In the genomic region with DNA sequence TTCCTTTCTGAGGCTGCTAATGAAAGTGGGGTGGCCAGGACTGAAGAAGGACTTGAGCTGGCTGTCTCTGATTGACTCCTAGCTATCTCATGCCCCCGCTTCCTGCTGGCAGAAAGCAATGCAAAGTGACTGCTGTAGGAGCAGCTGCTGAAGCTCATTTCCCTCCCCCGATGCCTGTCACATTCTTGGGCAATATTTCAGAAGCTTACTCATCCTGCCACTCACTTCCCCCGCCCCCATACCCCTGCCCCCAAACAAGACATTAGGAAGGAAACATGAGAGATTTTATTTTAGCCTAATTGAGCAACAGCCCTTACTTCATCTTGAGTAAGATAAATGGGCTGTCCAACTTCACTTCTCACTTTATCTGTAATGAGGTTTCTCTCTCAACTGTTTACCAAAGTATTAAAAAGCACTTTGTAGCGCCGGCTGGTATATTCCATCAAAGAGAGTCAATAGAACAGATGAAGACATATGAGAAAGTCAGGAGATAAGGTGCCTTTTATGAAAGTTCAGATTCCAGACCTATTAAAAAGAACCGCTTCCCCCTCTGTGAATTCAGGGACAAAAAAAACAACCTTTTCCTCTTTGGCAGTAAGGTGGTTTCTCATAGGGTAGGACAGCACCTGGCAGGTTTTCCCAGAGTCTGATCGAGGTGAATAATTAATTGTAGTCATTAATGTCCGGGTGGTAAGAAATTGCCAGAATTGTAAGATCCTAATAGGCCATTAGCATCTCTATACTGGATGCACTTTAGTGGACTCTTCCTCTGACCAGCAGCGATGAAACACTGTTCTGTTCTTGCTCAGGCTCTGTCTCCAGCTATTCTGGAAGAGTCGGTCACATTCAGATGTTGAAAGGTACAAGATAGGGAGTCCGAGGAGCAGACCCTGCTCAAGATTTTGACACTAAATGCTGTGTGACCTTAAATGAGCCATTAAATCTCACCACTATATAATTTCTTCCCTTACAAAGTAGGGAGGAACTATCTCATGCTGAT, we compare ENCODE assay signal across 8 cellular contexts.
DNase-seq lines count a peak whose midpoint lies in the region; ATAC-seq, FAIRE-seq and TF ChIP-seq lines count a peak whose summit lies in the region.

No MANE protein-coding gene starts in this region.

- H3K27ac ChIP-seq in OCI-LY1 (ENCODE audit: low read depth, low read length, poor library complexity, severe bottlenecking): peak overlapping the region; percentile 30
- peak overlapping the region; percentile 29 for H3K27ac ChIP-seq in left ventricle myocardium inferior (replicated peaks)

- no peaks in the 10 kb centered on the region for H3K9me3 Mint-ChIP-seq in endothelial cell (ENCODE audit: unreplicated experiment)

- H3K27me3 ChIP-seq in OCI-LY1 (ENCODE audit: insufficient read depth, low read length): no peaks in the 10 kb centered on the region
- no peaks in the 10 kb centered on the region for H3K27me3 ChIP-seq in left ventricle myocardium inferior (ENCODE audit: low read depth)

- H2AFZ ChIP-seq in OCI-LY1 (ENCODE audit: low read length): peak overlapping the region; percentile 78; the same call in 1 of the 2 replicates

- no peak overlapping the region for H3K4me3 Mint-ChIP-seq in endothelial cell (ENCODE audit: unreplicated experiment)

- peak; percentile 80 for FAIRE-seq in HTR-8/SVneo (lab: Jason Lieb, UNC)

- no peaks in the 10 kb centered on the region for H3K27me3 Mint-ChIP-seq in endothelial cell (ENCODE audit: unreplicated experiment)

- TF ChIP-seq CTCF in OCI-LY1 (IDR thresholded peaks at IDR 0.05; ENCODE audit: low read length) (no peak), left ventricle myocardium inferior (IDR thresholded peaks at IDR 0.05; ENCODE audit: borderline replicate concordance) (no peak), endothelial cell (IDR thresholded peaks at IDR 0.05; ENCODE audit: unreplicated experiment) (no peak)

- no peaks in the 10 kb centered on the region for H3K9me2 ChIP-seq in OCI-LY1 (ENCODE audit: low read depth, low read length)

- H3K36me3 ChIP-seq in OCI-LY1 (ENCODE audit: insufficient read depth, low read length) (no peaks in the 10 kb centered on the region), left ventricle myocardium inferior (no peaks in the 10 kb centered on the region)

- peaks cover 28% of the 10 kb centered on the region for H3K4me1 ChIP-seq in OCI-LY1 (ENCODE audit: insufficient read depth, low read length, severe bottlenecking)
- peaks cover 22% of the 10 kb centered on the region for H3K4me1 ChIP-seq in left ventricle myocardium inferior

- no peaks in the 10 kb centered on the region for H4K20me1 ChIP-seq in OCI-LY1 (ENCODE audit: insufficient read depth, low read length)

- intact Hi-C loops in left ventricle myocardium inferior (cut with micrococcal nuclease): no loop called here
- intact Hi-C loops in sciatic nerve (cut with DNase I): no loop called here

- H3K27ac Mint-ChIP-seq in endothelial cell (ENCODE audit: unreplicated experiment): no peak overlapping the region

- peaks cover 24% of the 10 kb centered on the region for H3K4me1 Mint-ChIP-seq in endothelial cell (ENCODE audit: unreplicated experiment)

- H3K9ac ChIP-seq in OCI-LY1 (ENCODE audit: low read length): peak overlapping the region; percentile 47; the same call in 1 of the 2 replicates

- DNase-seq in DMS79 treated with DMSO at 0.1 percent for 48 hours (lab: John Stamatoyannopoulos, UW) (peak; percentile 84), HTR-8/SVneo (ENCODE audit: insufficient read length, low spot score) (peak; percentile 72), left ventricle myocardium inferior (peak; percentile 55), sciatic nerve (ENCODE audit: low spot score) (peak; percentile 67), endothelial cell (ENCODE audit: low spot score) (no peak)
- peak; percentile 9 for DNase-seq in activated gamma-delta T cell treated with anti-CD3 and anti-CD28 coated beads, Interleukin-2, amount 50 U/mL, for 16 hours (ENCODE audit: low read depth)

- H3K4me3 ChIP-seq in OCI-LY1 (ENCODE audit: low read depth, low read length, poor library complexity, severe bottlenecking) (peak overlapping the region; percentile 19), left ventricle myocardium inferior (no peak overlapping the region)

- no peaks in the 10 kb centered on the region for H3K36me3 Mint-ChIP-seq in endothelial cell (ENCODE audit: low read depth, unreplicated experiment)

- H3K9me3 ChIP-seq in OCI-LY1 (ENCODE audit: low read length) (no peaks in the 10 kb centered on the region), left ventricle myocardium inferior (replicated peaks) (no peaks in the 10 kb centered on the region)

- H3F3A ChIP-seq in OCI-LY1 (ENCODE audit: insufficient read depth, low read length): no peaks in the 10 kb centered on the region

- peak overlapping the region; percentile 47 for H3K4me2 ChIP-seq in OCI-LY1 (ENCODE audit: low read length)

- ATAC-seq in GM21526 (IDR thresholded peaks at IDR 0.05; ENCODE audit: low FRiP score, unreplicated experiment): peak; percentile 92
- ATAC-seq in sciatic nerve: peak; percentile 85

- no peaks in the 10 kb centered on the region for H3K79me2 ChIP-seq in OCI-LY1 (ENCODE audit: insufficient read depth, low read length)
